8 cellular contexts compared by ENCODE assay signal in genomic region chr2:38827539-38828145, GRCh38. TPM values are rescaled to one million over a fixed set of nuclear protein-coding genes. Genes with fewer than 3 reads are reported as not detected.
DNase-seq lines count a peak whose midpoint lies in the region; ATAC-seq and TF ChIP-seq lines count a peak whose summit lies in the region.
"Not testable (repeated sequence)": the region's sequence is repeated elsewhere in the genome, so short reads cannot be mapped to it uniquely, and the experiment has no call there.

No MANE protein-coding gene starts in this region.

- H3K27ac Mint-ChIP-seq in CD14-positive monocyte = peak overlapping the region; percentile 89 to 95 (median 92)
- H3K27ac Mint-ChIP-seq in endodermal cell = peak overlapping the region; percentile 77

- not testable (repeated sequence) for H3K9me3 Mint-ChIP-seq in CD14-positive monocyte, endodermal cell

- H3K27me3 ChIP-seq in HUES6 (ENCODE audit: control insufficient read depth, insufficient read depth, low read length); endodermal cell (ENCODE audit: control insufficient read depth, insufficient read depth, low read length, poor library complexity, severe bottlenecking); skeletal muscle tissue (ENCODE audit: control insufficient read depth in 3 of 3, insufficient read depth in 3 of 3, low read length in 3 of 3): not testable (repeated sequence)

- peaks cover 41% of the 10 kb centered on the region for H3K36me3 ChIP-seq in HUES6 (ENCODE audit: control insufficient read depth, insufficient read depth, low read length)
- H3K36me3 ChIP-seq in endodermal cell (ENCODE audit: control insufficient read depth, insufficient read depth, low read length) = peaks cover 47% of the 10 kb centered on the region
- H3K36me3 ChIP-seq in skeletal muscle tissue (ENCODE audit: control insufficient read depth in 3 of 3, insufficient read depth in 3 of 3, low read length in 3 of 3) = peaks cover 17 to 24% (median 19%) of the 10 kb centered on the region in 3 donors

- H3K4me3 Mint-ChIP-seq in CD14-positive monocyte = peak overlapping the region; percentile 64 to 73
- not testable (repeated sequence) for H3K4me3 Mint-ChIP-seq in endodermal cell

- H3K36me3 Mint-ChIP-seq in CD14-positive monocyte (peaks cover 24 to 41% of the 10 kb centered on the region in 2 donors), endodermal cell (ENCODE audit: low read depth) (peaks cover 52% of the 10 kb centered on the region)

- H3K4me1 Mint-ChIP-seq in CD14-positive monocyte = peaks cover 28% of the 10 kb centered on the region
- H3K4me1 Mint-ChIP-seq in endodermal cell = not testable (repeated sequence)

- ATAC-seq in activated CD4-positive, CD25-positive, alpha-beta regulatory T cell treated with anti-CD3 and anti-CD28 coated beads, Interleukin-2, amount 50 U/mL, for 24 hours = peak; percentile 48 to 49

- WGBS in endodermal cell (ENCODE audit: insufficient coverage in 1 of 2, insufficient read length in 1 of 2), 2 experiments = 82 to 93% methylated on average over 7 to 10 of the region's 10 CpGs

- TF ChIP-seq CTCF in CD14-positive monocyte (IDR thresholded peaks at IDR 0.05); GM20000 (IDR thresholded peaks at IDR 0.05; ENCODE audit: extremely low read depth, missing control alignments); endodermal cell (conservative IDR thresholded peaks at IDR 0.05): not testable (repeated sequence)

- not testable (repeated sequence) for H3K4me3 ChIP-seq in HUES6 (ENCODE audit: low read depth, low read length); endodermal cell (ENCODE audit: low read length)
- H3K4me3 ChIP-seq in skeletal muscle tissue (ENCODE audit: low read length in 3 of 3) = peak overlapping the region in 1 of 3 donors; percentile 35

- H3K27me3 Mint-ChIP-seq in CD14-positive monocyte (ENCODE audit: low read depth in 3 of 3); endodermal cell (ENCODE audit: insufficient read depth): not testable (repeated sequence)

- intact Hi-C loops in CD14-positive monocyte (cut with micrococcal nuclease) = not testable (repeated sequence)

- DNase-seq in CD14-positive monocyte (ENCODE audit: low spot score) = not testable (repeated sequence)
- DNase-seq in GM20000 (ENCODE audit: low spot score) (peak; percentile 13), NCI-H526 treated with DMSO at 0.1 percent for 48 hours (lab: John Stamatoyannopoulos, UW) (peak; percentile 29), endodermal cell (peak; percentile 51), inferior parietal cortex (ENCODE audit: extremely low spot score) (peak; percentile 21)

- not testable (repeated sequence) for H3K4me1 ChIP-seq in HUES6 (ENCODE audit: control insufficient read depth, insufficient read depth, low read length); endodermal cell (ENCODE audit: control insufficient read depth, insufficient read depth, low read length); skeletal muscle tissue (ENCODE audit: control insufficient read depth in 3 of 3, insufficient read depth in 3 of 3, low read length in 3 of 3)

- H3K9me3 ChIP-seq in HUES6 (ENCODE audit: control insufficient read depth, insufficient read depth, low read depth, low read length); endodermal cell (ENCODE audit: control insufficient read depth, low read length); skeletal muscle tissue (ENCODE audit: control insufficient read depth in 3 of 3, low read length in 3 of 3): not testable (repeated sequence)

- H3K27ac ChIP-seq in HUES6 (ENCODE audit: low read depth, low read length) (peak overlapping the region; percentile 53; the same call in 1 of the 2 replicates), skeletal muscle tissue (ENCODE audit: low read depth, low read length) (peak overlapping the region; percentile 69)
- not testable (repeated sequence) for H3K27ac ChIP-seq in endodermal cell (ENCODE audit: low read depth, low read length)

- not testable (repeated sequence) for H3K9ac ChIP-seq in HUES6 (ENCODE audit: low read length); endodermal cell (ENCODE audit: extremely low read depth, low read length, poor library complexity, severe bottlenecking); skeletal muscle tissue (ENCODE audit: low read depth in 1 of 3, low read length in 3 of 3)

RNA-seq across cellular contexts. Expression of gene DHX57, which starts 48.1 kb away (rescaled TPM):
- 10 to 100 TPM in 1 of 2 donors, 1 to 10 TPM in 1; 7.7 to 12.9 TPM for polyA plus RNA-seq in CD14-positive monocyte
- 10 to 100 TPM; 35.4 to 45.7 TPM for total RNA-seq in endodermal cell
- 27.5 TPM for polyA plus RNA-seq in endodermal cell (2013, experiment 1 of 2)
- 26.8 TPM for polyA plus RNA-seq in endodermal cell (2013, experiment 2 of 2)
- total RNA-seq in skeletal muscle tissue = 21.9 TPM

RNA-seq across cellular contexts. Expression of gene MORN2, which starts 48.1 kb away (rescaled TPM):
- 10 to 100 TPM; 24.0 to 25.8 TPM for polyA plus RNA-seq in CD14-positive monocyte
- 10 to 100 TPM; 13.7 to 27.5 TPM for total RNA-seq in endodermal cell
- polyA plus RNA-seq in endodermal cell (2013, experiment 1 of 2) = 21.1 TPM
- 25.7 TPM for polyA plus RNA-seq in endodermal cell (2013, experiment 2 of 2)
- 12.0 TPM for total RNA-seq in skeletal muscle tissue

RNA-seq across cellular contexts. Expression of gene GEMIN6, which starts 49.6 kb away (rescaled TPM):
- polyA plus RNA-seq in CD14-positive monocyte = 10 to 100 TPM in 1 of 2 donors, 1 to 10 TPM in 1; 8.9 to 13.4 TPM
- 10 to 100 TPM; 15.7 to 17.8 TPM for total RNA-seq in endodermal cell
- polyA plus RNA-seq in endodermal cell (2013, experiment 1 of 2) = 14.4 TPM
- 12.4 TPM for polyA plus RNA-seq in endodermal cell (2013, experiment 2 of 2)
- 9.9 TPM for total RNA-seq in skeletal muscle tissue
